In genomic region chr6:149060300-149060984, GRCh38 we compare ENCODE assay signal across 9 cellular contexts.
DNase-seq lines count a peak whose midpoint lies in the region; ATAC-seq and TF ChIP-seq lines count a peak whose summit lies in the region.
"Had no signal": no experiment of that assay in that cellular context is flagged by ENCODE, and none has a peak within 500 bp of the region (broad histone marks: within the 10 kb centered on the region; RNA-seq: fewer than 3 reads in every experiment).

No MANE protein-coding gene starts in this region.

- peak overlapping the region; percentile 47 for H3K27ac Mint-ChIP-seq in activated naive CD8-positive, alpha-beta T cell
- H3K27ac Mint-ChIP-seq in osteocyte (ENCODE audit: unreplicated experiment), result peak overlapping the region; percentile 94

- DNase-seq in osteocyte (ENCODE audit: extremely low spot score, unreplicated experiment) (no peak), dorsolateral prefrontal cortex (no peak), NCI-H526 (lab: John Stamatoyannopoulos, UW) (no peak), NCI-H2196 treated with DMSO at 0.1 percent for 48 hours (lab: John Stamatoyannopoulos, UW; ENCODE audit: unreplicated experiment) (no peak)

- no peak overlapping the region for H3K27ac ChIP-seq in dorsolateral prefrontal cortex
- H3K27ac ChIP-seq: parathyroid adenoma had no signal

- H3K27me3 ChIP-seq in dorsolateral prefrontal cortex, result no peaks in the 10 kb centered on the region

- H3K4me3 ChIP-seq in dorsolateral prefrontal cortex, result no peak overlapping the region

- ATAC-seq in GM19351 (IDR thresholded peaks at IDR 0.05; ENCODE audit: unreplicated experiment) (peak; percentile 73), HG03139 (IDR thresholded peaks at IDR 0.05; ENCODE audit: unreplicated experiment) (peak; percentile 78), SK-N-SH treated with all-trans-retinoic acid at 6 μM for 48 hours (peak; percentile 84)

- peaks cover 28% of the 10 kb centered on the region for H3K4me1 Mint-ChIP-seq in activated naive CD8-positive, alpha-beta T cell (ENCODE audit: low read depth)
- peaks cover 74% of the 10 kb centered on the region for H3K4me1 Mint-ChIP-seq in osteocyte (ENCODE audit: unreplicated experiment)

- no peaks in the 10 kb centered on the region for H3K9me3 Mint-ChIP-seq in activated naive CD8-positive, alpha-beta T cell (ENCODE audit: low read depth)
- no peaks in the 10 kb centered on the region for H3K9me3 Mint-ChIP-seq in osteocyte (ENCODE audit: unreplicated experiment)

- no peaks in the 10 kb centered on the region for H3K36me3 Mint-ChIP-seq in activated naive CD8-positive, alpha-beta T cell
- H3K36me3 Mint-ChIP-seq in osteocyte (ENCODE audit: unreplicated experiment), result no peaks in the 10 kb centered on the region

- H3K4me3 Mint-ChIP-seq in activated naive CD8-positive, alpha-beta T cell, result peak overlapping the region; percentile 51
- H3K4me3 Mint-ChIP-seq in osteocyte (ENCODE audit: unreplicated experiment), result peak overlapping the region; percentile 55

- intact Hi-C loops in dorsolateral prefrontal cortex (cut with DNase I), result no loop called here

- no peak for TF ChIP-seq CTCF in osteocyte (IDR thresholded peaks at IDR 0.05)
- no peak for TF ChIP-seq CTCF in dorsolateral prefrontal cortex (IDR thresholded peaks at IDR 0.05 in 54 of 56, conservative IDR thresholded peaks at IDR 0.05 in 2 of 56; ENCODE audit: low read depth in 1 of 56, partially characterized antibody in 56 of 56)

- no peaks in the 10 kb centered on the region for H3K27me3 Mint-ChIP-seq in activated naive CD8-positive, alpha-beta T cell
- no peaks in the 10 kb centered on the region for H3K27me3 Mint-ChIP-seq in osteocyte (ENCODE audit: unreplicated experiment)

TF ChIP-seq in SK-N-SH treated with all-trans-retinoic acid at 6 μM for 48 hours, 23 proteins besides CTCF, POLR2A, EP300 and RAD21:
- TF ChIP-seq ZNF8 (CRISPR knock-in tag; IDR thresholded peaks at IDR 0.05) (peak; percentile 69), TCF4 (CRISPR knock-in tag; IDR thresholded peaks at IDR 0.05; ENCODE audit: borderline replicate concordance) (peak; percentile 32; the same call in 1 of the 2 replicates), ZC3H10 (CRISPR knock-in tag; IDR thresholded peaks at IDR 0.05) (no peak), ISL1 (CRISPR knock-in tag; IDR thresholded peaks at IDR 0.05) (no peak), POU6F1 (CRISPR knock-in tag; IDR thresholded peaks at IDR 0.05; ENCODE audit: borderline replicate concordance, low read depth) (no peak), GLIS3 (CRISPR knock-in tag; IDR thresholded peaks at IDR 0.05) (no peak), ESRRG (CRISPR knock-in tag; IDR thresholded peaks at IDR 0.05) (no peak), ZNF565 (CRISPR knock-in tag; conservative IDR thresholded peaks at IDR 0.05; ENCODE audit: low read depth) (no peak)
